Comparison of ENCODE assay signal across 1 cellular context in the genomic region with DNA sequence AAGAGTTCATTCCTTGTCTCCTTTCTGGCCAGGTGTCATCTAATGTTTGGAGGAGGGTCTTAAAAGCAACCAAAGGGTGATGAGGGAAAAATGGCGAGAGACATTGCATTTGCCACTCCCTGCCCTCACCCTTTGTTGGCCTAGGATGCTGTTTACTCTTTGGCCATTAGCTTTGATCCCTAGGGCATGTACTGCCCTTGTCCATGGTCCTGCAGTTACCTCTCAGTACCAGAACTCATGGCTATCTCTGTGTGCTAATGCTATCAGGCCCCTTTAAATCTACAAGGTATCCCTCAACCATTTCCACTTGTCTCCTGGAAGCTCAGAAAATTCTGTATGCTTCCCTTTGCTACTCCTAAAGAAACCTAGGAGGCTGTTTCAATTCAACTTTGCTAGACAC.
TF ChIP-seq lines count a peak whose summit lies in the region.

No MANE protein-coding gene starts in this region.

TF ChIP-seq in HepG2, 621 proteins besides CTCF, POLR2A, EP300 and RAD21 (continued from another document):
- TF ChIP-seq, protein P1, sequence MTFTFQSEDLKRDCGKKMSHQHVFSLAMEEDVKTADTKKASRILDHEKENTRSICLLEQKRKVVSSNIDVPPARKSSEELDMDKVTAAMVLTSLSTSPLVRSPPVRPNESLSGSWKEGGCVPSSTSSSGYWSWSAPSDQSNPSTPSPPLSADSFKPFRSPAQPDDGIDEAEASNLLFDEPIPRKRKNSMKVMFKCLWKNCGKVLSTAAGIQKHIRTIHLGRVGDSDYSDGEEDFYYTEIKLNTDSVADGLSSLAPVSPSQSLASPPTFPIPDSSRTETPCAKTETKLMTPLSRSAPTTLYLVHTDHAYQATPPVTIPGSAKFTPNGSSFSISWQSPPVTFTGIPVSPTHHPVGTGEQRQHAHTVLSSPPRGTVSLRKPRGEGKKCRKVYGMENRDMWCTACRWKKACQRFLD (CRISPR knock-in tag; IDR thresholded peaks at IDR 0.05; ENCODE audit: borderline replicate concordance): no peak
- TF ChIP-seq MIER2 (CRISPR knock-in tag; IDR thresholded peaks at IDR 0.05): peak; percentile 94
- TF ChIP-seq TCF7 (IDR thresholded peaks at IDR 0.05; ENCODE audit: low read depth): peak; percentile 20; the same call in 1 of the 2 replicates
- TF ChIP-seq, protein P2, sequence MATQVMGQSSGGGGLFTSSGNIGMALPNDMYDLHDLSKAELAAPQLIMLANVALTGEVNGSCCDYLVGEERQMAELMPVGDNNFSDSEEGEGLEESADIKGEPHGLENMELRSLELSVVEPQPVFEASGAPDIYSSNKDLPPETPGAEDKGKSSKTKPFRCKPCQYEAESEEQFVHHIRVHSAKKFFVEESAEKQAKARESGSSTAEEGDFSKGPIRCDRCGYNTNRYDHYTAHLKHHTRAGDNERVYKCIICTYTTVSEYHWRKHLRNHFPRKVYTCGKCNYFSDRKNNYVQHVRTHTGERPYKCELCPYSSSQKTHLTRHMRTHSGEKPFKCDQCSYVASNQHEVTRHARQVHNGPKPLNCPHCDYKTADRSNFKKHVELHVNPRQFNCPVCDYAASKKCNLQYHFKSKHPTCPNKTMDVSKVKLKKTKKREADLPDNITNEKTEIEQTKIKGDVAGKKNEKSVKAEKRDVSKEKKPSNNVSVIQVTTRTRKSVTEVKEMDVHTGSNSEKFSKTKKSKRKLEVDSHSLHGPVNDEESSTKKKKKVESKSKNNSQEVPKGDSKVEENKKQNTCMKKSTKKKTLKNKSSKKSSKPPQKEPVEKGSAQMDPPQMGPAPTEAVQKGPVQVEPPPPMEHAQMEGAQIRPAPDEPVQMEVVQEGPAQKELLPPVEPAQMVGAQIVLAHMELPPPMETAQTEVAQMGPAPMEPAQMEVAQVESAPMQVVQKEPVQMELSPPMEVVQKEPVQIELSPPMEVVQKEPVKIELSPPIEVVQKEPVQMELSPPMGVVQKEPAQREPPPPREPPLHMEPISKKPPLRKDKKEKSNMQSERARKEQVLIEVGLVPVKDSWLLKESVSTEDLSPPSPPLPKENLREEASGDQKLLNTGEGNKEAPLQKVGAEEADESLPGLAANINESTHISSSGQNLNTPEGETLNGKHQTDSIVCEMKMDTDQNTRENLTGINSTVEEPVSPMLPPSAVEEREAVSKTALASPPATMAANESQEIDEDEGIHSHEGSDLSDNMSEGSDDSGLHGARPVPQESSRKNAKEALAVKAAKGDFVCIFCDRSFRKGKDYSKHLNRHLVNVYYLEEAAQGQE (IDR thresholded peaks at IDR 0.05; ENCODE audit: borderline replicate concordance in 1 of 2, low read depth in 1 of 2, low read length in 2 of 2): peak; percentile 53 to 92
TF ChIP-seq in HepG2: peak in this region for 4.
